In genomic region chr17:76434870-76435269, GRCh38 we compare ENCODE assay signal across 21 cellular contexts. TPM values are rescaled to one million over a fixed set of nuclear protein-coding genes. Genes with fewer than 3 reads are reported as not detected.
"Had no signal": no experiment of that assay in that cellular context is flagged by ENCODE, and none has a peak within 500 bp of the region (broad histone marks: within the 10 kb centered on the region; RNA-seq: fewer than 3 reads in every experiment).

No MANE protein-coding gene starts in this region.

- DNase-seq: activated B cell treated with CpG ODN at 0.5 μM for 24 hours; activated CD4-positive, alpha-beta T cell treated with anti-CD3 and anti-CD28 coated beads for 48 hours; activated CD8-positive, alpha-beta memory T cell treated with anti-CD3 and anti-CD28 coated beads, Interleukin-2, amount 50 U/mL, for 48 hours; activated gamma-delta T cell; activated T-cell treated with anti-CD3 and anti-CD28 coated beads, Interleukin-2, amount 50 U/mL, for 72 hours; amygdala; cortex of kidney; effector memory CD8-positive, alpha-beta T cell; kidney; left lung; mesenchymal stem cell; T-helper 2 cell; trophoblast cell had no signal

- H3K27me3 Mint-ChIP-seq: activated B cell treated with CpG ODN at 0.5 μM for 24 hours; effector memory CD8-positive, alpha-beta T cell; natural killer cell treated with Interleukin-12 subunit alpha and Interleukin-12 subunit beta and Interleukin-15 and Interleukin-18, amount 100 ng/mL, for 72 hours; stimulated activated naive CD8-positive, alpha-beta T cell treated with anti-CD3 and anti-CD28 coated beads, Interleukin-15, Interleukin-2, amounts not matched to agents 100 ng/mL and 50 ng/mL, for 24 hours had no signal

- ATAC-seq: activated naive CD4-positive, alpha-beta T cell treated with anti-CD3 and anti-CD28 coated beads, Interleukin-2, amount 50 U/mL, for 72 hours; activated T-cell treated with anti-CD3 and anti-CD28 coated beads, Interleukin-2, amount 50 U/mL, for 72 hours; body of pancreas; effector memory CD8-positive, alpha-beta T cell; left lung; natural killer cell treated with Interleukin-12 subunit alpha and Interleukin-12 subunit beta and Interleukin-15 and Interleukin-18, amount 100 ng/mL, for 72 hours had no signal

- H3K9me3 Mint-ChIP-seq: activated B cell treated with CpG ODN at 0.5 μM for 24 hours; activated naive CD4-positive, alpha-beta T cell treated with anti-CD3 and anti-CD28 coated beads, Interleukin-2, amount 50 U/mL, for 72 hours; activated T-cell treated with anti-CD3 and anti-CD28 coated beads, Interleukin-2, amount 50 U/mL, for 72 hours; effector memory CD8-positive, alpha-beta T cell; natural killer cell treated with Interleukin-12 subunit alpha and Interleukin-12 subunit beta and Interleukin-15 and Interleukin-18, amount 100 ng/mL, for 72 hours; stimulated activated naive CD8-positive, alpha-beta T cell treated with anti-CD3 and anti-CD28 coated beads, Interleukin-15, Interleukin-2, amounts not matched to agents 100 ng/mL and 50 ng/mL, for 24 hours had no signal

- H3K9me3 ChIP-seq: body of pancreas, left lung, right lobe of liver, suprapubic skin had no signal

- H3K27ac ChIP-seq: body of pancreas, hepatocyte, left lung, right lobe of liver, suprapubic skin had no signal

- H3K27ac Mint-ChIP-seq: activated T-cell treated with anti-CD3 and anti-CD28 coated beads, Interleukin-2, amount 50 U/mL, for 72 hours; effector memory CD8-positive, alpha-beta T cell; natural killer cell treated with Interleukin-12 subunit alpha and Interleukin-12 subunit beta and Interleukin-15 and Interleukin-18, amount 100 ng/mL, for 72 hours; stimulated activated naive CD8-positive, alpha-beta T cell treated with anti-CD3 and anti-CD28 coated beads, Interleukin-15, Interleukin-2, amounts not matched to agents 100 ng/mL and 50 ng/mL, for 24 hours had no signal

- H3K36me3 ChIP-seq: left lung, right lobe of liver, suprapubic skin had no signal

- H3K4me3 ChIP-seq: body of pancreas, hepatocyte, left lung, right lobe of liver, suprapubic skin had no signal

- H3K36me3 Mint-ChIP-seq: activated naive CD4-positive, alpha-beta T cell treated with anti-CD3 and anti-CD28 coated beads, Interleukin-2, amount 50 U/mL, for 72 hours; natural killer cell treated with Interleukin-12 subunit alpha and Interleukin-12 subunit beta and Interleukin-15 and Interleukin-18, amount 100 ng/mL, for 72 hours had no signal

- H3K27me3 ChIP-seq: body of pancreas, hepatocyte, left lung, right lobe of liver, suprapubic skin had no signal

- H3K4me3 Mint-ChIP-seq: activated B cell treated with CpG ODN at 0.5 μM for 24 hours; activated T-cell treated with anti-CD3 and anti-CD28 coated beads, Interleukin-2, amount 50 U/mL, for 72 hours; effector memory CD8-positive, alpha-beta T cell; natural killer cell treated with Interleukin-12 subunit alpha and Interleukin-12 subunit beta and Interleukin-15 and Interleukin-18, amount 100 ng/mL, for 72 hours; stimulated activated naive CD8-positive, alpha-beta T cell treated with anti-CD3 and anti-CD28 coated beads, Interleukin-15, Interleukin-2, amounts not matched to agents 100 ng/mL and 50 ng/mL, for 24 hours had no signal

RNA-seq across cellular contexts. Expression of gene AANAT, which starts 32.5 kb away (rescaled TPM):
- total RNA-seq: activated naive CD4-positive, alpha-beta T cell treated with anti-CD3 and anti-CD28 coated beads, Interleukin-2, amount 50 U/mL, for 72 hours; activated T-cell treated with anti-CD3 and anti-CD28 coated beads, Interleukin-2, amount 50 U/mL, for 72 hours; body of pancreas; epithelial cell of proximal tubule; hepatocyte; kidney; left lung; right lobe of liver; suprapubic skin had no signal
